ENCODE assay signal across 1 cellular context in the genomic region with DNA sequence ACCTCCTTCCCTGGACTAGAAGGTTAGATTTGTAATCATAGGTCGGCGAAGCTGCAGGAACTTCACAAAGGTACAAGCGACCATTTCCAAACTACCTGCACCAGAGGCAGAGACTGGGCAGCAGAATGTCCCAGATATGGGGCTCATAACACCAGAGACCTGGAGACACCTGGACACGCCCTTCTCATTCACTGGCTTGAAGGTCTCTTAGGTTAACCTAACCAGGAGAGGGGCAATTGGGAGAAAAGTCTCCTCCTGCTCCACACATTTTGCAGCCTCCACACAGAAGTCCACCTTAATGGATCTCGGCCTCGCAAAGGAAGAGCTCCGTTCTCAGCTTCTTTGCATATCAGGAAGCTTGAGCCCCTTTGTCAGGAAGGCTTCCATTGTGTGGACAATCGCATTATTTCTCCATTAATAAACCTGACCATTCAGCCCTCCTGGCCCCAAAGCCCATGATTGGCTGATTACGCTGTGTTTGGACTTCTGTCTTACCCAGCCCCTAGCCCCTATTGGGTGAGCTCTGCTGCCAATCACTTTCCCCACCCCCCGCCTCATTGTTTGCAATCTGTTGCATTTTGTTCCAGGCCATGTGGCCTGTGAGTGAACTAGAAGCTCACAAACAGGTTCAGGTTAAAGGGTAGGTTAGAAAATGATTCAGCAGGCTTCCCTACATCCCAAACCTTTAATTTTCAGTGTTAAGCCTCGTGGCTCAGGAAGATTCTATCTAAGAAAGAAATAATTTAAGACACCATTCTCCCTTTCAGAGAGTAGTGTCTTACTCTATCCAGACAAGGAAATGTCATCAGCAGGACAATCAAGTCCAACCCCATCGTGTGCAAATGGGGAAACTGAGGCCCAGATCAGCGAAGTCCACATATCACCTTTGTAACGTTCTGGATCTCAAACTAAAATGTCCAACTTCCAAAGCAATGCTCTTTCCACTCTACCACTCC.
A peak's percentile ranks its signal among the peaks of the same experiment; 100 is the strongest.
TF ChIP-seq lines count a peak whose summit lies in the region.

No MANE protein-coding gene starts in this region.

TF ChIP-seq in K562, 482 proteins besides CTCF, POLR2A, EP300 and RAD21 (continued from another document):
- TF ChIP-seq, protein P1, sequence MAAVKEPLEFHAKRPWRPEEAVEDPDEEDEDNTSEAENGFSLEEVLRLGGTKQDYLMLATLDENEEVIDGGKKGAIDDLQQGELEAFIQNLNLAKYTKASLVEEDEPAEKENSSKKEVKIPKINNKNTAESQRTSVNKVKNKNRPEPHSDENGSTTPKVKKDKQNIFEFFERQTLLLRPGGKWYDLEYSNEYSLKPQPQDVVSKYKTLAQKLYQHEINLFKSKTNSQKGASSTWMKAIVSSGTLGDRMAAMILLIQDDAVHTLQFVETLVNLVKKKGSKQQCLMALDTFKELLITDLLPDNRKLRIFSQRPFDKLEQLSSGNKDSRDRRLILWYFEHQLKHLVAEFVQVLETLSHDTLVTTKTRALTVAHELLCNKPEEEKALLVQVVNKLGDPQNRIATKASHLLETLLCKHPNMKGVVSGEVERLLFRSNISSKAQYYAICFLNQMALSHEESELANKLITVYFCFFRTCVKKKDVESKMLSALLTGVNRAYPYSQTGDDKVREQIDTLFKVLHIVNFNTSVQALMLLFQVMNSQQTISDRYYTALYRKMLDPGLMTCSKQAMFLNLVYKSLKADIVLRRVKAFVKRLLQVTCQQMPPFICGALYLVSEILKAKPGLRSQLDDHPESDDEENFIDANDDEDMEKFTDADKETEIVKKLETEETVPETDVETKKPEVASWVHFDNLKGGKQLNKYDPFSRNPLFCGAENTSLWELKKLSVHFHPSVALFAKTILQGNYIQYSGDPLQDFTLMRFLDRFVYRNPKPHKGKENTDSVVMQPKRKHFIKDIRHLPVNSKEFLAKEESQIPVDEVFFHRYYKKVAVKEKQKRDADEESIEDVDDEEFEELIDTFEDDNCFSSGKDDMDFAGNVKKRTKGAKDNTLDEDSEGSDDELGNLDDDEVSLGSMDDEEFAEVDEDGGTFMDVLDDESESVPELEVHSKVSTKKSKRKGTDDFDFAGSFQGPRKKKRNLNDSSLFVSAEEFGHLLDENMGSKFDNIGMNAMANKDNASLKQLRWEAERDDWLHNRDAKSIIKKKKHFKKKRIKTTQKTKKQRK (IDR thresholded peaks at IDR 0.05; ENCODE audit: borderline replicate concordance, low read depth, low read length) = no peak
- TF ChIP-seq ZNF316 (IDR thresholded peaks at IDR 0.05) (peak; percentile 50; the same call in 1 of the 2 replicates), BRCA1 (IDR thresholded peaks at IDR 0.05) (no peak), BRCA1 (CRISPR knock-in tag; IDR thresholded peaks at IDR 0.05) (no peak), ZNF239 (CRISPR knock-in tag; IDR thresholded peaks at IDR 0.05) (no peak), TFAM (CRISPR knock-in tag; conservative IDR thresholded peaks at IDR 0.05) (no peak), SRSF9 (IDR thresholded peaks at IDR 0.05; ENCODE audit: borderline replicate concordance, low read depth, low read length) (no peak), CBX1 (IDR thresholded peaks at IDR 0.05; ENCODE audit: low read depth) (no peak), CC2D1A (IDR thresholded peaks at IDR 0.05) (no peak), ASH1L (IDR thresholded peaks at IDR 0.05; ENCODE audit: borderline replicate concordance, low read depth, partially characterized antibody) (peak; percentile 90), MYC (IDR thresholded peaks at IDR 0.05; ENCODE audit: low read depth, low read length) (peak; percentile 100), MYC (CRISPR knock-in tag; IDR thresholded peaks at IDR 0.05; ENCODE audit: borderline replicate concordance, low read depth) (peak; percentile 98), SPI1 (IDR thresholded peaks at IDR 0.05; ENCODE audit: borderline replicate concordance, low read depth, low read length) (no peak), GABPB1 (CRISPR knock-in tag; IDR thresholded peaks at IDR 0.05) (no peak), RB1 (IDR thresholded peaks at IDR 0.05; ENCODE audit: low read depth) (no peak), ZNF717 (CRISPR knock-in tag; IDR thresholded peaks at IDR 0.05) (no peak), OTX1 (CRISPR knock-in tag; IDR thresholded peaks at IDR 0.05) (no peak), ARID1B (IDR thresholded peaks at IDR 0.05) (no peak)
- TF ChIP-seq, protein P2, sequence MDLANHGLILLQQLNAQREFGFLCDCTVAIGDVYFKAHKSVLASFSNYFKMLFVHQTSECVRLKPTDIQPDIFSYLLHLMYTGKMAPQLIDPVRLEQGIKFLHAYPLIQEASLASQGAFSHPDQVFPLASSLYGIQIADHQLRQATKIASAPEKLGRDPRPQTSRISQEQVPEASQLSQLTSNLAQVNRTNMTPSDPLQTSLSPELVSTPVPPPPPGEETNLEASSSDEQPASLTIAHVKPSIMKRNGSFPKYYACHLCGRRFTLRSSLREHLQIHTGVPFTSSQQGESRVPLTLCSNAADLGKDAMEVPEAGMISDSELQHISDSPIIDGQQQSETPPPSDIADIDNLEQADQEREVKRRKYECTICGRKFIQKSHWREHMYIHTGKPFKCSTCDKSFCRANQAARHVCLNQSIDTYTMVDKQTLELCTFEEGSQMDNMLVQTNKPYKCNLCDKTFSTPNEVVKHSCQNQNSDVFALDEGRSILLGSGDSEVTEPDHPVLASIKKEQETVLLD (IDR thresholded peaks at IDR 0.05) = no peak
- TF ChIP-seq, protein P3, sequence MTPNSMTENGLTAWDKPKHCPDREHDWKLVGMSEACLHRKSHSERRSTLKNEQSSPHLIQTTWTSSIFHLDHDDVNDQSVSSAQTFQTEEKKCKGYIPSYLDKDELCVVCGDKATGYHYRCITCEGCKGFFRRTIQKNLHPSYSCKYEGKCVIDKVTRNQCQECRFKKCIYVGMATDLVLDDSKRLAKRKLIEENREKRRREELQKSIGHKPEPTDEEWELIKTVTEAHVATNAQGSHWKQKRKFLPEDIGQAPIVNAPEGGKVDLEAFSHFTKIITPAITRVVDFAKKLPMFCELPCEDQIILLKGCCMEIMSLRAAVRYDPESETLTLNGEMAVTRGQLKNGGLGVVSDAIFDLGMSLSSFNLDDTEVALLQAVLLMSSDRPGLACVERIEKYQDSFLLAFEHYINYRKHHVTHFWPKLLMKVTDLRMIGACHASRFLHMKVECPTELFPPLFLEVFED (CRISPR knock-in tag; conservative IDR thresholded peaks at IDR 0.05) = no peak
